In the genomic region with DNA sequence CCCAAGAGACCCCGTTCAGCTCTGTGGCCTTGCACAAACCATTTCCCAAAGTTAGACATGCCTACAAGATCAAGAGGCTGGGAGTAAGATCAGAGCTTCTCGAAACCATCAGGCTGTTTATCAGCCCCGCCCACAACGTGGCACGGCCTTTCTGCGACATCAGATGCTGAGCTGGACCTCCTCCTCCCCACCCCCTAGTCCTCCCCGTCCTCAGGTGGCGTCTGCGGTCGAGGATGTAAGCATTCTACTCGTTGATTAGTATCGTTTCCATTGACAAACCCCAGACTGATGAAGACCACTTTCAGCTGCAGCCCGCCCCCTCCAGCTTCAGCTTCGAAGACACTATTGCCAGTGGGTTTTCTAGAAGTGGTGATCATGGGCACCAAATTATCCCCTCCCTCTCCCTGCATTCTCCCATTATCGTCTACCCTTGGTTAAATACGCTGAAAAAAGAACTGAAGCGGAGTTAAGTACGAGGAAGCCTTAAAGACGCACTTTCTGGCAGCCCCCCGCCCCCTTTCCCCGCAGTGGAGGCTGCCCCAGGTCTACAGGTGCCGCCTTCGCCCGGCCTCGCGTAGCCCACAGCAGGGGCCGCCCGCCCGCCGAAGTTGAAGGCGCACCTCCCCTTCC, we compare ENCODE assay signal across 8 cellular contexts. TPM values are rescaled to one million over a fixed set of nuclear protein-coding genes. Genes with fewer than 3 reads are reported as not detected.
DNase-seq lines count a peak whose midpoint lies in the region; ATAC-seq and TF ChIP-seq lines count a peak whose summit lies in the region.

No MANE protein-coding gene starts in this region.

- no peak for TF ChIP-seq POLR2A in lower leg skin (IDR thresholded peaks at IDR 0.05)

- peaks cover 13% of the 10 kb centered on the region for H3K4me1 Mint-ChIP-seq in dendritic cell treated with granulocyte-macrophage colony-stimulating factor and Interleukin-4, amounts not matched to agents 40 ng/mL and 50 ng/mL, for 4 days (ENCODE audit: low read depth)

- intact Hi-C loops in dendritic cell treated with granulocyte-macrophage colony-stimulating factor and Interleukin-4, amounts not matched to agents 40 ng/mL and 50 ng/mL, for 4 days (cut with micrococcal nuclease), result no loop called here
- intact Hi-C loops in lower leg skin (cut with DNase I; ENCODE audit: low total_unique reads), result no loop called here

- peak overlapping the region; percentile 78 for H3K4me3 Mint-ChIP-seq in dendritic cell treated with granulocyte-macrophage colony-stimulating factor and Interleukin-4, amounts not matched to agents 40 ng/mL and 50 ng/mL, for 4 days

- no peaks in the 10 kb centered on the region for H3K36me3 Mint-ChIP-seq in dendritic cell treated with granulocyte-macrophage colony-stimulating factor and Interleukin-4, amounts not matched to agents 40 ng/mL and 50 ng/mL, for 4 days (ENCODE audit: low read depth)

- peaks cover 38% of the 10 kb centered on the region for H3K27me3 ChIP-seq in thymus (ENCODE audit: control insufficient read depth, insufficient read depth)

- no peaks in the 10 kb centered on the region for H3K9me3 ChIP-seq in thymus (ENCODE audit: control insufficient read depth)

- peak; percentile 35 for DNase-seq in DMS114 treated with DMSO at 0.1 percent for 48 hours (lab: John Stamatoyannopoulos, UW; ENCODE audit: unreplicated experiment)
- DNase-seq in RPMI8226, result peak; percentile 45
- peak in 1 of 2 donors; percentile 20 for DNase-seq in lower leg skin (ENCODE audit: low spot score in 2 of 2)
- DNase-seq in AML-193 (lab: John Stamatoyannopoulos, UW), result no peak

- WGBS in lower leg skin, 2 donors, result 2% methylated on average over 26 to 30 of the region's 31 CpGs
- 2% methylated on average over 31 of the region's 31 CpGs for WGBS in thymus

- H3K36me3 ChIP-seq in thymus (ENCODE audit: control insufficient read depth, insufficient read depth), result no peaks in the 10 kb centered on the region

- peak overlapping the region; percentile 21 for H3K27ac Mint-ChIP-seq in dendritic cell treated with granulocyte-macrophage colony-stimulating factor and Interleukin-4, amounts not matched to agents 40 ng/mL and 50 ng/mL, for 4 days

- no peak overlapping the region for H3K27ac ChIP-seq in thymus (ENCODE audit: low read depth)

- H3K4me3 ChIP-seq in lower leg skin (ENCODE audit: low read depth, poor library complexity, severe bottlenecking) (peak overlapping the region; percentile 79), thymus (ENCODE audit: low read length) (peak overlapping the region; percentile 44)

- no peak for TF ChIP-seq CTCF in lower leg skin (IDR thresholded peaks at IDR 0.05)

- no peaks in the 10 kb centered on the region for H3K4me1 ChIP-seq in thymus (ENCODE audit: control insufficient read depth, insufficient read depth, low read length)

- ATAC-seq in GM21825 (IDR thresholded peaks at IDR 0.05; ENCODE audit: unreplicated experiment) (peak; percentile 40), GM21447 (IDR thresholded peaks at IDR 0.05; ENCODE audit: unreplicated experiment) (no peak)

- H3K9me3 Mint-ChIP-seq in dendritic cell treated with granulocyte-macrophage colony-stimulating factor and Interleukin-4, amounts not matched to agents 40 ng/mL and 50 ng/mL, for 4 days, result no peaks in the 10 kb centered on the region

- peaks cover 85% of the 10 kb centered on the region for H3K27me3 Mint-ChIP-seq in dendritic cell treated with granulocyte-macrophage colony-stimulating factor and Interleukin-4, amounts not matched to agents 40 ng/mL and 50 ng/mL, for 4 days

RNA-seq across cellular contexts. Expression of a gene that starts 1.1 kb away (rescaled TPM):
- 10 to 100 TPM; 11.3 to 17.5 (median 15.8) TPM for total RNA-seq in lower leg skin
- 17.8 TPM for polyA plus RNA-seq in thymus

RNA-seq across cellular contexts. Expression of a gene that starts 53.6 kb away (rescaled TPM):
- total RNA-seq in lower leg skin, result under 1 TPM in 3 of 4 donors, not detected in 1; 0.10 to 0.80 (median 0.16) TPM
- 0.50 TPM for polyA plus RNA-seq in thymus

Comparison
In these comparisons a context has a peak if more than half of its experiments do, and no peak if none do; other contexts are left out.
1. DNase-seq: peak in DMS114 treated with DMSO at 0.1 percent for 48 hours (single experiment) and RPMI8226 (single experiment); none in AML-193 (0 of 2).